In genomic region chr10:12320892-12321291, GRCh38 we compare ENCODE assay signal across 36 cellular contexts.
"Had no signal": no experiment of that assay in that cellular context is flagged by ENCODE, and none has a peak within 500 bp of the region (broad histone marks: within the 10 kb centered on the region; RNA-seq: fewer than 3 reads in every experiment).

No MANE protein-coding gene starts in this region.

- H3K4me3 Mint-ChIP-seq: activated B cell treated with CpG ODN at 0.5 μM for 24 hours; activated CD8-positive, alpha-beta T cell treated with anti-CD3 and anti-CD28 coated beads for 36 hours; activated naive CD4-positive, alpha-beta T cell treated with anti-CD3 and anti-CD28 coated beads for 36 hours; activated naive CD4-positive, alpha-beta T cell treated with anti-CD3 and anti-CD28 coated beads, Interleukin-2, amount 50 U/mL, for 24 hours; activated naive CD8-positive, alpha-beta T cell treated with anti-CD3 and anti-CD28 coated beads for 36 hours; activated naive CD8-positive, alpha-beta T cell treated with anti-CD3 and anti-CD28 coated beads, Interleukin-2, amount 50 U/mL, for 24 hours; activated T-helper 1 cell treated with anti-CD3 and anti-CD28 coated beads, Interleukin-12 subunit alpha, Interleukin-12 subunit beta, Interleukin-2, Interleukin-4 antibody, amounts not matched to agents 30 ng/mL and 10 ng/mL and 1 ng/mL, durations not matched to agents 14 hours and 24 hours and 36 hours; effector memory CD8-positive, alpha-beta T cell; T-helper 17 cell; T-helper 2 cell treated with Interferon-gamma antibody and Interleukin-4, amounts not matched to agents 5 μg/mL and 100 μg/mL, for 36 hours had no signal

- H3K27me3 Mint-ChIP-seq: activated B cell treated with CpG ODN at 0.5 μM for 24 hours; activated CD8-positive, alpha-beta T cell treated with anti-CD3 and anti-CD28 coated beads for 36 hours; activated naive CD4-positive, alpha-beta T cell treated with anti-CD3 and anti-CD28 coated beads, Interleukin-2, amount 50 U/mL, for 24 hours; activated naive CD8-positive, alpha-beta T cell treated with anti-CD3 and anti-CD28 coated beads, Interleukin-2, amount 50 U/mL, for 24 hours; effector memory CD8-positive, alpha-beta T cell; T-helper 17 cell had no signal

- H3K27me3 ChIP-seq: adrenal gland, body of pancreas, colonic mucosa, esophagus muscularis mucosa, foreskin keratinocyte, gastrocnemius medialis, heart right ventricle had no signal

- H3K36me3 ChIP-seq: adrenal gland, colonic mucosa, esophagus muscularis mucosa, gastrocnemius medialis, heart right ventricle, WERI-Rb-1 had no signal

- H3K9me3 ChIP-seq: adrenal gland, body of pancreas, colonic mucosa, esophagus muscularis mucosa, gastrocnemius medialis, heart right ventricle had no signal

- H3K4me1 ChIP-seq: body of pancreas, colonic mucosa, foreskin keratinocyte, gastrocnemius medialis had no signal

- H3K9me3 Mint-ChIP-seq: activated B cell treated with CpG ODN at 0.5 μM for 24 hours; activated CD8-positive, alpha-beta T cell treated with anti-CD3 and anti-CD28 coated beads for 36 hours; activated naive CD4-positive, alpha-beta T cell treated with anti-CD3 and anti-CD28 coated beads for 36 hours; activated naive CD4-positive, alpha-beta T cell treated with anti-CD3 and anti-CD28 coated beads, Interleukin-2, amount 50 U/mL, for 24 hours; activated naive CD8-positive, alpha-beta T cell treated with anti-CD3 and anti-CD28 coated beads for 36 hours; activated naive CD8-positive, alpha-beta T cell treated with anti-CD3 and anti-CD28 coated beads, Interleukin-2, amount 50 U/mL, for 24 hours; activated T-helper 1 cell treated with anti-CD3 and anti-CD28 coated beads, Interleukin-12 subunit alpha, Interleukin-12 subunit beta, Interleukin-2, Interleukin-4 antibody, amounts not matched to agents 30 ng/mL and 10 ng/mL and 1 ng/mL, durations not matched to agents 14 hours and 24 hours and 36 hours; activated T-helper 2 cell treated with anti-CD3 and anti-CD28 coated beads, Interferon-gamma antibody, Interleukin-2, Interleukin-4, amounts not matched to agents 10 μg/mL and 5 μg/mL and 100 μg/mL, durations not matched to agents 14 hours and 24 hours and 36 hours; effector memory CD8-positive, alpha-beta T cell; T-helper 2 cell treated with Interferon-gamma antibody and Interleukin-4, amounts not matched to agents 5 μg/mL and 100 μg/mL, for 36 hours had no signal

- H3K36me3 Mint-ChIP-seq: activated naive CD4-positive, alpha-beta T cell treated with anti-CD3 and anti-CD28 coated beads, Interleukin-2, amount 50 U/mL, for 24 hours; activated naive CD8-positive, alpha-beta T cell treated with anti-CD3 and anti-CD28 coated beads for 36 hours had no signal

- H3K4me1 Mint-ChIP-seq: activated naive CD4-positive, alpha-beta T cell treated with anti-CD3 and anti-CD28 coated beads, Interleukin-2, amount 50 U/mL, for 24 hours had no signal

- H3K27ac ChIP-seq: adrenal gland, body of pancreas, colonic mucosa, esophagus muscularis mucosa, foreskin keratinocyte, gastrocnemius medialis, heart right ventricle, WERI-Rb-1 had no signal

- H3K27ac Mint-ChIP-seq: activated B cell treated with CpG ODN at 0.5 μM for 24 hours; activated CD8-positive, alpha-beta T cell treated with anti-CD3 and anti-CD28 coated beads for 36 hours; activated naive CD4-positive, alpha-beta T cell treated with anti-CD3 and anti-CD28 coated beads for 36 hours; activated naive CD4-positive, alpha-beta T cell treated with anti-CD3 and anti-CD28 coated beads, Interleukin-2, amount 50 U/mL, for 24 hours; activated naive CD8-positive, alpha-beta T cell treated with anti-CD3 and anti-CD28 coated beads for 36 hours; activated naive CD8-positive, alpha-beta T cell treated with anti-CD3 and anti-CD28 coated beads, Interleukin-2, amount 50 U/mL, for 24 hours; activated T-helper 1 cell treated with anti-CD3 and anti-CD28 coated beads, Interleukin-12 subunit alpha, Interleukin-12 subunit beta, Interleukin-2, Interleukin-4 antibody, amounts not matched to agents 30 ng/mL and 10 ng/mL and 1 ng/mL, durations not matched to agents 14 hours and 24 hours and 36 hours; activated T-helper 2 cell treated with anti-CD3 and anti-CD28 coated beads, Interferon-gamma antibody, Interleukin-2, Interleukin-4, amounts not matched to agents 10 μg/mL and 5 μg/mL and 100 μg/mL, durations not matched to agents 14 hours and 24 hours and 36 hours; T-helper 2 cell treated with Interferon-gamma antibody and Interleukin-4, amounts not matched to agents 5 μg/mL and 100 μg/mL, for 36 hours had no signal

- H3K4me3 ChIP-seq: adrenal gland, body of pancreas, colonic mucosa, esophagus muscularis mucosa, gastrocnemius medialis, heart right ventricle had no signal

- ATAC-seq: activated CD4-positive, CD25-positive, alpha-beta regulatory T cell treated with anti-CD3 and anti-CD28 coated beads, Interleukin-2, amount 50 U/mL, for 24 hours; activated CD8-positive, alpha-beta T cell treated with anti-CD3 and anti-CD28 coated beads for 36 hours; activated naive CD8-positive, alpha-beta T cell treated with anti-CD3 and anti-CD28 coated beads, Interleukin-2, amount 50 U/mL, for 24 hours; body of pancreas; effector memory CD8-positive, alpha-beta T cell; gastrocnemius medialis; heart right ventricle; T-helper 17 cell had no signal

- DNase-seq: activated B cell treated with CpG ODN at 0.5 μM for 24 hours; activated CD4-positive, alpha-beta T cell treated with anti-CD3 and anti-CD28 coated beads for 48 hours; activated CD4-positive, alpha-beta T cell treated with anti-CD3 and anti-CD28 coated beads, Interleukin-2, amount 50 U/mL, for 1 hour; activated CD4-positive, alpha-beta T cell treated with anti-CD3 and anti-CD28 coated beads, Interleukin-2, amount 50 U/mL, for 48 hours; activated CD8-positive, alpha-beta memory T cell treated with anti-CD3 and anti-CD28 coated beads for 24 hours; activated CD8-positive, alpha-beta T cell treated with anti-CD3 and anti-CD28 coated beads for 36 hours; activated effector memory CD4-positive, alpha-beta T cell treated with anti-CD3 and anti-CD28 coated beads, Interleukin-2, amount 50 U/mL, for 16 hours; activated naive CD4-positive, alpha-beta T cell treated with anti-CD3 and anti-CD28 coated beads for 36 hours; activated naive CD8-positive, alpha-beta T cell treated with anti-CD3 and anti-CD28 coated beads for 36 hours; activated naive CD8-positive, alpha-beta T cell treated with anti-CD3 and anti-CD28 coated beads, Interleukin-2, amount 50 U/mL, for 24 hours; activated T-cell treated with anti-CD3 and anti-CD28 coated beads, Interleukin-2, amount 50 U/mL, for 1 hour; activated T-cell treated with anti-CD3 and anti-CD28 coated beads, Interleukin-2, amount 50 U/mL, for 48 hours; adrenal gland; amygdala; aorta; body of pancreas; caudate nucleus; colonic mucosa; dermis blood vessel endothelial cell; effector CD4-positive, alpha-beta T cell; effector memory CD8-positive, alpha-beta T cell; erythroblast; gastrocnemius medialis; glutamatergic neuron; heart right ventricle; T-helper 1 cell; T-helper 17 cell; T1000; WERI-Rb-1 had no signal
